ENCODE assay signal across 2 cellular contexts in the genomic region with DNA sequence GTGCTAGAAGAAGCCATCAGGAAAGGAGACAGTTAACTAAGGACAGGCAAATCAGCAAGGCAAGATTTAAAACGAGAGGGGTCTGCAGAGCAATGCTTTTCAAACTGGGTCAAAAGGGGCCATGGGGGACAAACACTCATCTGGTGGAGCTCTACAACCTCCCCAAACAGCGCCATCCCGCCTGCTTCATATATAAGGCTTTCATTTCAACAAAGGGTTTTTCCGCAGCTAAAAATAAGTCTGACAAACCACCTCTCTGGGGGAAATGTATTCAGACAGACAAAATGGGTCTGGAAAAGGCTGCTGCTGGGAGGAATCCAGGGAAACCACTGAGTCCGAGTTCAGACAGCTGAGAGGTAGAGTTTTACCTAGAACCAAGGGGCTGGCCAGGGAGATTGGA.
TF ChIP-seq lines count a peak whose summit lies in the region.

No MANE protein-coding gene starts in this region.

TF ChIP-seq in SK-N-SH, 30 proteins besides CTCF, POLR2A, EP300 and RAD21:
- TF ChIP-seq TEAD4 (IDR thresholded peaks at IDR 0.05; ENCODE audit: borderline replicate concordance, insufficient read depth), result no peak
- TF ChIP-seq, protein P1, sequence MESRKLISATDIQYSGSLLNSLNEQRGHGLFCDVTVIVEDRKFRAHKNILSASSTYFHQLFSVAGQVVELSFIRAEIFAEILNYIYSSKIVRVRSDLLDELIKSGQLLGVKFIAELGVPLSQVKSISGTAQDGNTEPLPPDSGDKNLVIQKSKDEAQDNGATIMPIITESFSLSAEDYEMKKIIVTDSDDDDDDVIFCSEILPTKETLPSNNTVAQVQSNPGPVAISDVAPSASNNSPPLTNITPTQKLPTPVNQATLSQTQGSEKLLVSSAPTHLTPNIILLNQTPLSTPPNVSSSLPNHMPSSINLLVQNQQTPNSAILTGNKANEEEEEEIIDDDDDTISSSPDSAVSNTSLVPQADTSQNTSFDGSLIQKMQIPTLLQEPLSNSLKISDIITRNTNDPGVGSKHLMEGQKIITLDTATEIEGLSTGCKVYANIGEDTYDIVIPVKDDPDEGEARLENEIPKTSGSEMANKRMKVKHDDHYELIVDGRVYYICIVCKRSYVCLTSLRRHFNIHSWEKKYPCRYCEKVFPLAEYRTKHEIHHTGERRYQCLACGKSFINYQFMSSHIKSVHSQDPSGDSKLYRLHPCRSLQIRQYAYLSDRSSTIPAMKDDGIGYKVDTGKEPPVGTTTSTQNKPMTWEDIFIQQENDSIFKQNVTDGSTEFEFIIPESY (IDR thresholded peaks at IDR 0.05; ENCODE audit: borderline replicate concordance, low read depth), result no peak
- no peak for TF ChIP-seq FOSL2 (IDR thresholded peaks at IDR 0.05; ENCODE audit: borderline replicate concordance, low read depth)
- TF ChIP-seq, protein P2, sequence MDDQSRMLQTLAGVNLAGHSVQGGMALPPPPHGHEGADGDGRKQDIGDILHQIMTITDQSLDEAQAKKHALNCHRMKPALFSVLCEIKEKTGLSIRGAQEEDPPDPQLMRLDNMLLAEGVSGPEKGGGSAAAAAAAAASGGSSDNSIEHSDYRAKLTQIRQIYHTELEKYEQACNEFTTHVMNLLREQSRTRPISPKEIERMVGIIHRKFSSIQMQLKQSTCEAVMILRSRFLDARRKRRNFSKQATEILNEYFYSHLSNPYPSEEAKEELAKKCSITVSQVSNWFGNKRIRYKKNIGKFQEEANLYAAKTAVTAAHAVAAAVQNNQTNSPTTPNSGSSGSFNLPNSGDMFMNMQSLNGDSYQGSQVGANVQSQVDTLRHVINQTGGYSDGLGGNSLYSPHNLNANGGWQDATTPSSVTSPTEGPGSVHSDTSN (IDR thresholded peaks at IDR 0.05), result no peak
- no peak for TF ChIP-seq TCF12 (IDR thresholded peaks at IDR 0.05)
- TF ChIP-seq POLR2AphosphoS5 (IDR thresholded peaks at IDR 0.05; ENCODE audit: low read depth, low read length), result no peak
- no peak for TF ChIP-seq RXRA (IDR thresholded peaks at IDR 0.05; ENCODE audit: borderline replicate concordance, low read depth)
- TF ChIP-seq ELF1 (IDR thresholded peaks at IDR 0.05), result no peak
- no peak for TF ChIP-seq MXI1 (IDR thresholded peaks at IDR 0.05; ENCODE audit: low read depth, low read length)

TF ChIP-seq in SK-N-SH treated with all-trans-retinoic acid at 6 μM for 48 hours, 23 proteins besides CTCF, POLR2A, EP300 and RAD21:
- TF ChIP-seq ESRRG (CRISPR knock-in tag; IDR thresholded peaks at IDR 0.05) (no peak), ZNF70 (CRISPR knock-in tag; IDR thresholded peaks at IDR 0.05) (no peak), SNAI2 (CRISPR knock-in tag; IDR thresholded peaks at IDR 0.05) (no peak), OSR1 (CRISPR knock-in tag; IDR thresholded peaks at IDR 0.05) (no peak), TOX (CRISPR knock-in tag; IDR thresholded peaks at IDR 0.05; ENCODE audit: borderline replicate concordance) (no peak), CSDC2 (CRISPR knock-in tag; IDR thresholded peaks at IDR 0.05) (no peak), ARNTL (CRISPR knock-in tag; IDR thresholded peaks at IDR 0.05; ENCODE audit: borderline replicate concordance, low read depth) (no peak), PPARA (CRISPR knock-in tag; IDR thresholded peaks at IDR 0.05; ENCODE audit: borderline replicate concordance) (no peak), ZNF8 (CRISPR knock-in tag; IDR thresholded peaks at IDR 0.05) (no peak)
- TF ChIP-seq, protein P3, sequence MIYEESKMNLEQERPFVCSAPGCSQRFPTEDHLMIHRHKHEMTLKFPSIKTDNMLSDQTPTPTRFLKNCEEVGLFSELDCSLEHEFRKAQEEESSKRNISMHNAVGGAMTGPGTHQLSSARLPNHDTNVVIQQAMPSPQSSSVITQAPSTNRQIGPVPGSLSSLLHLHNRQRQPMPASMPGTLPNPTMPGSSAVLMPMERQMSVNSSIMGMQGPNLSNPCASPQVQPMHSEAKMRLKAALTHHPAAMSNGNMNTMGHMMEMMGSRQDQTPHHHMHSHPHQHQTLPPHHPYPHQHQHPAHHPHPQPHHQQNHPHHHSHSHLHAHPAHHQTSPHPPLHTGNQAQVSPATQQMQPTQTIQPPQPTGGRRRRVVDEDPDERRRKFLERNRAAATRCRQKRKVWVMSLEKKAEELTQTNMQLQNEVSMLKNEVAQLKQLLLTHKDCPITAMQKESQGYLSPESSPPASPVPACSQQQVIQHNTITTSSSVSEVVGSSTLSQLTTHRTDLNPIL (CRISPR knock-in tag; IDR thresholded peaks at IDR 0.05; ENCODE audit: low read depth), result no peak
- TF ChIP-seq, protein P4, sequence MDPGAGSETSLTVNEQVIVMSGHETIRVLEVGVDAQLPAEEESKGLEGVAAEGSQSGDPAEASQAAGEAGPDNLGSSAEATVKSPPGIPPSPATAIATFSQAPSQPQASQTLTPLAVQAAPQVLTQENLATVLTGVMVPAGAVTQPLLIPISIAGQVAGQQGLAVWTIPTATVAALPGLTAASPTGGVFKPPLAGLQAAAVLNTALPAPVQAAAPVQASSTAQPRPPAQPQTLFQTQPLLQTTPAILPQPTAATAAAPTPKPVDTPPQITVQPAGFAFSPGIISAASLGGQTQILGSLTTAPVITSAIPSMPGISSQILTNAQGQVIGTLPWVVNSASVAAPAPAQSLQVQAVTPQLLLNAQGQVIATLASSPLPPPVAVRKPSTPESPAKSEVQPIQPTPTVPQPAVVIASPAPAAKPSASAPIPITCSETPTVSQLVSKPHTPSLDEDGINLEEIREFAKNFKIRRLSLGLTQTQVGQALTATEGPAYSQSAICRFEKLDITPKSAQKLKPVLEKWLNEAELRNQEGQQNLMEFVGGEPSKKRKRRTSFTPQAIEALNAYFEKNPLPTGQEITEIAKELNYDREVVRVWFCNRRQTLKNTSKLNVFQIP (CRISPR knock-in tag; IDR thresholded peaks at IDR 0.05; ENCODE audit: borderline replicate concordance, low read depth), result no peak
- TF ChIP-seq, protein P5, sequence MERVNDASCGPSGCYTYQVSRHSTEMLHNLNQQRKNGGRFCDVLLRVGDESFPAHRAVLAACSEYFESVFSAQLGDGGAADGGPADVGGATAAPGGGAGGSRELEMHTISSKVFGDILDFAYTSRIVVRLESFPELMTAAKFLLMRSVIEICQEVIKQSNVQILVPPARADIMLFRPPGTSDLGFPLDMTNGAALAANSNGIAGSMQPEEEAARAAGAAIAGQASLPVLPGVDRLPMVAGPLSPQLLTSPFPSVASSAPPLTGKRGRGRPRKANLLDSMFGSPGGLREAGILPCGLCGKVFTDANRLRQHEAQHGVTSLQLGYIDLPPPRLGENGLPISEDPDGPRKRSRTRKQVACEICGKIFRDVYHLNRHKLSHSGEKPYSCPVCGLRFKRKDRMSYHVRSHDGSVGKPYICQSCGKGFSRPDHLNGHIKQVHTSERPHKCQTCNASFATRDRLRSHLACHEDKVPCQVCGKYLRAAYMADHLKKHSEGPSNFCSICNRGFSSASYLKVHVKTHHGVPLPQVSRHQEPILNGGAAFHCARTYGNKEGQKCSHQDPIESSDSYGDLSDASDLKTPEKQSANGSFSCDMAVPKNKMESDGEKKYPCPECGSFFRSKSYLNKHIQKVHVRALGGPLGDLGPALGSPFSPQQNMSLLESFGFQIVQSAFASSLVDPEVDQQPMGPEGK (CRISPR knock-in tag; IDR thresholded peaks at IDR 0.05; ENCODE audit: borderline replicate concordance), result no peak
- TF ChIP-seq, protein P6, sequence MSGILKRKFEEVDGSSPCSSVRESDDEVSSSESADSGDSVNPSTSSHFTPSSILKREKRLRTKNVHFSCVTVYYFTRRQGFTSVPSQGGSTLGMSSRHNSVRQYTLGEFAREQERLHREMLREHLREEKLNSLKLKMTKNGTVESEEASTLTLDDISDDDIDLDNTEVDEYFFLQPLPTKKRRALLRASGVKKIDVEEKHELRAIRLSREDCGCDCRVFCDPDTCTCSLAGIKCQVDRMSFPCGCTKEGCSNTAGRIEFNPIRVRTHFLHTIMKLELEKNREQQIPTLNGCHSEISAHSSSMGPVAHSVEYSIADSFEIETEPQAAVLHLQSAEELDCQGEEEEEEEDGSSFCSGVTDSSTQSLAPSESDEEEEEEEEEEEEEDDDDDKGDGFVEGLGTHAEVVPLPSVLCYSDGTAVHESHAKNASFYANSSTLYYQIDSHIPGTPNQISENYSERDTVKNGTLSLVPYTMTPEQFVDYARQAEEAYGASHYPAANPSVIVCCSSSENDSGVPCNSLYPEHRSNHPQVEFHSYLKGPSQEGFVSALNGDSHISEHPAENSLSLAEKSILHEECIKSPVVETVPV (CRISPR knock-in tag; IDR thresholded peaks at IDR 0.05), result no peak
- TF ChIP-seq, protein P7, sequence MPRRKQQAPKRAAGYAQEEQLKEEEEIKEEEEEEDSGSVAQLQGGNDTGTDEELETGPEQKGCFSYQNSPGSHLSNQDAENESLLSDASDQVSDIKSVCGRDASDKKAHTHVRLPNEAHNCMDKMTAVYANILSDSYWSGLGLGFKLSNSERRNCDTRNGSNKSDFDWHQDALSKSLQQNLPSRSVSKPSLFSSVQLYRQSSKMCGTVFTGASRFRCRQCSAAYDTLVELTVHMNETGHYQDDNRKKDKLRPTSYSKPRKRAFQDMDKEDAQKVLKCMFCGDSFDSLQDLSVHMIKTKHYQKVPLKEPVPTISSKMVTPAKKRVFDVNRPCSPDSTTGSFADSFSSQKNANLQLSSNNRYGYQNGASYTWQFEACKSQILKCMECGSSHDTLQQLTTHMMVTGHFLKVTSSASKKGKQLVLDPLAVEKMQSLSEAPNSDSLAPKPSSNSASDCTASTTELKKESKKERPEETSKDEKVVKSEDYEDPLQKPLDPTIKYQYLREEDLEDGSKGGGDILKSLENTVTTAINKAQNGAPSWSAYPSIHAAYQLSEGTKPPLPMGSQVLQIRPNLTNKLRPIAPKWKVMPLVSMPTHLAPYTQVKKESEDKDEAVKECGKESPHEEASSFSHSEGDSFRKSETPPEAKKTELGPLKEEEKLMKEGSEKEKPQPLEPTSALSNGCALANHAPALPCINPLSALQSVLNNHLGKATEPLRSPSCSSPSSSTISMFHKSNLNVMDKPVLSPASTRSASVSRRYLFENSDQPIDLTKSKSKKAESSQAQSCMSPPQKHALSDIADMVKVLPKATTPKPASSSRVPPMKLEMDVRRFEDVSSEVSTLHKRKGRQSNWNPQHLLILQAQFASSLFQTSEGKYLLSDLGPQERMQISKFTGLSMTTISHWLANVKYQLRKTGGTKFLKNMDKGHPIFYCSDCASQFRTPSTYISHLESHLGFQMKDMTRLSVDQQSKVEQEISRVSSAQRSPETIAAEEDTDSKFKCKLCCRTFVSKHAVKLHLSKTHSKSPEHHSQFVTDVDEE (CRISPR knock-in tag; IDR thresholded peaks at IDR 0.05), result no peak
